1 cellular context compared by ENCODE assay signal in genomic region chr6:16743661-16744210, GRCh38.
TF ChIP-seq lines count a peak whose summit lies in the region.

No MANE protein-coding gene starts in this region.

TF ChIP-seq in HepG2, 621 proteins besides CTCF, POLR2A, EP300 and RAD21:
- TF ChIP-seq MAFF (IDR thresholded peaks at IDR 0.05; ENCODE audit: low read depth, low read length) (peak; percentile 86), MAFK (conservative IDR thresholded peaks at IDR 0.05 in 1 of 2, IDR thresholded peaks at IDR 0.05 in 1 of 2; ENCODE audit: low read length in 2 of 2) (peak; percentile 85 to 91), ZNF30 (CRISPR knock-in tag; IDR thresholded peaks at IDR 0.05) (no peak), MAZ (IDR thresholded peaks at IDR 0.05; ENCODE audit: borderline replicate concordance, low read depth, low read length) (no peak), MAZ (CRISPR knock-in tag; IDR thresholded peaks at IDR 0.05; ENCODE audit: low read depth) (no peak)
TF ChIP-seq in HepG2: peak in this region for 2.
